Comparison of ENCODE assay signal across 11 cellular contexts in the genomic region with DNA sequence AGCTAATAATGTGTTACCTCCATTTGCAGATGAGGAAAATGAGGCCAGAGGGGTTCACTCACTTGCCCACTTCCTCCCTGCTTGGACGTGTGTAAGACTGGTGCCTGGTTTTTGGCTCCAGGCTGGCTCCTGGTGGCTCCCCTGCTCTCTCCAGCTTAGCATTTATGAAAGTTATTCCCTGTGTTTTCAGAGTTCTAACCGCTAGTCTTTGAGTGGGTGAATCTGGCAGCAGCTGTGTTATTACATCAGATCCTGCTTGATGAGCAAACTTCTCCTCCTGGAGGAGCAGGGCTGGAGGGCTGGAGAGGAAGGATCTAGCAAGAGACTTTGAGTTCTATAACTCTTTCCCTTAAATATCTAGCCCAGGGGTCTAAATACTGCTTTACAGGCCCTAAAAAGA.
DNase-seq lines count a peak whose midpoint lies in the region; ATAC-seq and TF ChIP-seq lines count a peak whose summit lies in the region.
"Had no signal": no experiment of that assay in that cellular context is flagged by ENCODE, and none has a peak within 500 bp of the region (broad histone marks: within the 10 kb centered on the region; RNA-seq: fewer than 3 reads in every experiment).

No MANE protein-coding gene starts in this region.

- H3K4me3 ChIP-seq in AG10803 (ENCODE audit: low read length) = no peak overlapping the region
- no peak overlapping the region for H3K4me3 ChIP-seq in SK-N-SH (ENCODE audit: low read depth in 2 of 2, low read length in 1 of 2)

- no peak overlapping the region for H3K9ac ChIP-seq in SK-N-SH

- no peak for TF ChIP-seq EP300 in SK-N-SH (IDR thresholded peaks at IDR 0.05; ENCODE audit: borderline replicate concordance in 1 of 2, low read depth in 1 of 2, low read length in 1 of 2)

- H3K9me2 ChIP-seq in SK-N-SH = no peaks in the 10 kb centered on the region

- peaks cover 82% of the 10 kb centered on the region for H4K20me1 ChIP-seq in SK-N-SH (ENCODE audit: insufficient read depth)

- TF ChIP-seq CTCF in AG10803 (conservative IDR thresholded peaks at IDR 0.05; ENCODE audit: low read length) (peak; percentile 50), SK-N-SH (IDR thresholded peaks at IDR 0.05) (peak; percentile 48)

- H3K79me2 ChIP-seq in SK-N-SH (ENCODE audit: insufficient read depth) = peaks cover 98% of the 10 kb centered on the region

- no peak for ATAC-seq in GM19397 (IDR thresholded peaks at IDR 0.05; ENCODE audit: unreplicated experiment)
- no peak for ATAC-seq in HG02852 (IDR thresholded peaks at IDR 0.05; ENCODE audit: unreplicated experiment)
- no peak for ATAC-seq in GM18868 (IDR thresholded peaks at IDR 0.05; ENCODE audit: unreplicated experiment)

- no peaks in the 10 kb centered on the region for H3K27me3 ChIP-seq in SK-N-SH (ENCODE audit: insufficient read depth)

- TF ChIP-seq RAD21 in SK-N-SH (IDR thresholded peaks at IDR 0.05; ENCODE audit: low read length) = peak; percentile 20

- H3K4me2 ChIP-seq in SK-N-SH = no peak overlapping the region

- peaks cover 31% of the 10 kb centered on the region in 2 experiments for H3K36me3 ChIP-seq in SK-N-SH (replicated peaks in 1 of 2; ENCODE audit: control insufficient read depth in 1 of 2, insufficient read depth in 2 of 2, low read length in 1 of 2)
- H3K36me3 ChIP-seq: WERI-Rb-1 had no signal

- CTCF ChIA-PET in SK-N-SH (lab: Yijun Ruan, JAX) = interaction anchor here (1.1 kb wide), 1 partner anchor 45 kb away, joined by 3 read pairs; no protein-coding TSS in a partner anchor

- intact Hi-C loops in posterior vena cava (cut with DNase I) = no loop called here

- H3K9me3 ChIP-seq in SK-N-SH = no peaks in the 10 kb centered on the region

- H3F3A ChIP-seq in SK-N-SH (replicated peaks; ENCODE audit: insufficient read depth) = peaks cover 38% of the 10 kb centered on the region

- peaks cover under 1 to 21% of the 10 kb centered on the region in 2 experiments; a peak in 2 of 4 replicates for H3K4me1 ChIP-seq in SK-N-SH (ENCODE audit: control insufficient read depth in 1 of 2, insufficient read depth in 2 of 2, low read depth in 1 of 2, low read length in 1 of 2)

- no peak overlapping the region for H2AFZ ChIP-seq in SK-N-SH (ENCODE audit: low read depth)

- peak overlapping the region in 1 of 2 experiments; percentile 59; a peak in 2 of 4 replicates for H3K27ac ChIP-seq in SK-N-SH (ENCODE audit: low read depth in 2 of 2, low read length in 1 of 2)

- POLR2A ChIA-PET in SK-N-SH (lab: Yijun Ruan, JAX) = no interaction called here

- WGBS in SK-N-SH (ENCODE audit: low lambda C conversion rate) = 42% methylated on average over 2 of the region's 2 CpGs

- DNase-seq in AG10803 (ENCODE audit: low read depth) = peak; percentile 94
- DNase-seq in SK-N-SH = no peak
- peak; percentile 84 for DNase-seq in fibroblast of the conjunctiva (ENCODE audit: low read depth)
- DNase-seq in posterior vena cava (ENCODE audit: low spot score) = peak; percentile 82
- DNase-seq in NCI-H1105 treated with DMSO at 0.1 percent for 48 hours (lab: John Stamatoyannopoulos, UW) = no peak
- DNase-seq: cerebellar nuclear complex, NCI-H524 treated with DMSO at 0.1 percent for 48 hours, WERI-Rb-1 had no signal

TF ChIP-seq in SK-N-SH, 30 proteins besides CTCF, POLR2A, EP300 and RAD21:
- TF ChIP-seq, protein P1, sequence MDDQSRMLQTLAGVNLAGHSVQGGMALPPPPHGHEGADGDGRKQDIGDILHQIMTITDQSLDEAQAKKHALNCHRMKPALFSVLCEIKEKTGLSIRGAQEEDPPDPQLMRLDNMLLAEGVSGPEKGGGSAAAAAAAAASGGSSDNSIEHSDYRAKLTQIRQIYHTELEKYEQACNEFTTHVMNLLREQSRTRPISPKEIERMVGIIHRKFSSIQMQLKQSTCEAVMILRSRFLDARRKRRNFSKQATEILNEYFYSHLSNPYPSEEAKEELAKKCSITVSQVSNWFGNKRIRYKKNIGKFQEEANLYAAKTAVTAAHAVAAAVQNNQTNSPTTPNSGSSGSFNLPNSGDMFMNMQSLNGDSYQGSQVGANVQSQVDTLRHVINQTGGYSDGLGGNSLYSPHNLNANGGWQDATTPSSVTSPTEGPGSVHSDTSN (IDR thresholded peaks at IDR 0.05) = 0 out of 2 replicates have a peak, but pooled peaks have one; percentile 9
- TF ChIP-seq, protein P2, sequence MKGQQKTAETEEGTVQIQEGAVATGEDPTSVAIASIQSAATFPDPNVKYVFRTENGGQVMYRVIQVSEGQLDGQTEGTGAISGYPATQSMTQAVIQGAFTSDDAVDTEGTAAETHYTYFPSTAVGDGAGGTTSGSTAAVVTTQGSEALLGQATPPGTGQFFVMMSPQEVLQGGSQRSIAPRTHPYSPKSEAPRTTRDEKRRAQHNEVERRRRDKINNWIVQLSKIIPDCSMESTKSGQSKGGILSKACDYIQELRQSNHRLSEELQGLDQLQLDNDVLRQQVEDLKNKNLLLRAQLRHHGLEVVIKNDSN (IDR thresholded peaks at IDR 0.05; ENCODE audit: borderline replicate concordance, low read depth) = no peak
- no peak for TF ChIP-seq RXRA (IDR thresholded peaks at IDR 0.05; ENCODE audit: borderline replicate concordance, low read depth)
- TF ChIP-seq, protein P3, sequence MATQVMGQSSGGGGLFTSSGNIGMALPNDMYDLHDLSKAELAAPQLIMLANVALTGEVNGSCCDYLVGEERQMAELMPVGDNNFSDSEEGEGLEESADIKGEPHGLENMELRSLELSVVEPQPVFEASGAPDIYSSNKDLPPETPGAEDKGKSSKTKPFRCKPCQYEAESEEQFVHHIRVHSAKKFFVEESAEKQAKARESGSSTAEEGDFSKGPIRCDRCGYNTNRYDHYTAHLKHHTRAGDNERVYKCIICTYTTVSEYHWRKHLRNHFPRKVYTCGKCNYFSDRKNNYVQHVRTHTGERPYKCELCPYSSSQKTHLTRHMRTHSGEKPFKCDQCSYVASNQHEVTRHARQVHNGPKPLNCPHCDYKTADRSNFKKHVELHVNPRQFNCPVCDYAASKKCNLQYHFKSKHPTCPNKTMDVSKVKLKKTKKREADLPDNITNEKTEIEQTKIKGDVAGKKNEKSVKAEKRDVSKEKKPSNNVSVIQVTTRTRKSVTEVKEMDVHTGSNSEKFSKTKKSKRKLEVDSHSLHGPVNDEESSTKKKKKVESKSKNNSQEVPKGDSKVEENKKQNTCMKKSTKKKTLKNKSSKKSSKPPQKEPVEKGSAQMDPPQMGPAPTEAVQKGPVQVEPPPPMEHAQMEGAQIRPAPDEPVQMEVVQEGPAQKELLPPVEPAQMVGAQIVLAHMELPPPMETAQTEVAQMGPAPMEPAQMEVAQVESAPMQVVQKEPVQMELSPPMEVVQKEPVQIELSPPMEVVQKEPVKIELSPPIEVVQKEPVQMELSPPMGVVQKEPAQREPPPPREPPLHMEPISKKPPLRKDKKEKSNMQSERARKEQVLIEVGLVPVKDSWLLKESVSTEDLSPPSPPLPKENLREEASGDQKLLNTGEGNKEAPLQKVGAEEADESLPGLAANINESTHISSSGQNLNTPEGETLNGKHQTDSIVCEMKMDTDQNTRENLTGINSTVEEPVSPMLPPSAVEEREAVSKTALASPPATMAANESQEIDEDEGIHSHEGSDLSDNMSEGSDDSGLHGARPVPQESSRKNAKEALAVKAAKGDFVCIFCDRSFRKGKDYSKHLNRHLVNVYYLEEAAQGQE (IDR thresholded peaks at IDR 0.05; ENCODE audit: low read depth, low read length) = no peak
- TF ChIP-seq GATA2 (CRISPR knock-in tag; IDR thresholded peaks at IDR 0.05) = no peak
- TF ChIP-seq, protein P4, sequence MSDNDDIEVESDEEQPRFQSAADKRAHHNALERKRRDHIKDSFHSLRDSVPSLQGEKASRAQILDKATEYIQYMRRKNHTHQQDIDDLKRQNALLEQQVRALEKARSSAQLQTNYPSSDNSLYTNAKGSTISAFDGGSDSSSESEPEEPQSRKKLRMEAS (IDR thresholded peaks at IDR 0.05; ENCODE audit: low read depth) = no peak
- TF ChIP-seq RCOR1 (IDR thresholded peaks at IDR 0.05; ENCODE audit: low read length) = no peak
- no peak for TF ChIP-seq ELF1 (IDR thresholded peaks at IDR 0.05)
- no peak for TF ChIP-seq FOXM1 (IDR thresholded peaks at IDR 0.05; ENCODE audit: low read depth)
- 0 out of 2 replicates have a peak, but pooled peaks have one; percentile 4 for TF ChIP-seq SMC3 (IDR thresholded peaks at IDR 0.05; ENCODE audit: low read depth, low read length)
- 0 out of 2 replicates have a peak, but pooled peaks have one; percentile 27 for TF ChIP-seq NFIC (IDR thresholded peaks at IDR 0.05; ENCODE audit: borderline replicate concordance)
- TF ChIP-seq TCF12 (IDR thresholded peaks at IDR 0.05) = peak; percentile 43; the same call in 1 of the 2 replicates
- no peak for TF ChIP-seq TAF1 (IDR thresholded peaks at IDR 0.05; ENCODE audit: borderline replicate concordance, low read depth, low read length)

Comparison
In these comparisons a context has a peak if more than half of its experiments do, and no peak if none do; other contexts are left out.
1. DNase-seq: peak in AG10803 (single experiment), fibroblast of the conjunctiva (single experiment) and posterior vena cava (single experiment); none in SK-N-SH (single experiment) and NCI-H1105 treated with DMSO at 0.1 percent for 48 hours (single experiment).